Comparison of ENCODE assay signal across 12 cellular contexts in the genomic region with DNA sequence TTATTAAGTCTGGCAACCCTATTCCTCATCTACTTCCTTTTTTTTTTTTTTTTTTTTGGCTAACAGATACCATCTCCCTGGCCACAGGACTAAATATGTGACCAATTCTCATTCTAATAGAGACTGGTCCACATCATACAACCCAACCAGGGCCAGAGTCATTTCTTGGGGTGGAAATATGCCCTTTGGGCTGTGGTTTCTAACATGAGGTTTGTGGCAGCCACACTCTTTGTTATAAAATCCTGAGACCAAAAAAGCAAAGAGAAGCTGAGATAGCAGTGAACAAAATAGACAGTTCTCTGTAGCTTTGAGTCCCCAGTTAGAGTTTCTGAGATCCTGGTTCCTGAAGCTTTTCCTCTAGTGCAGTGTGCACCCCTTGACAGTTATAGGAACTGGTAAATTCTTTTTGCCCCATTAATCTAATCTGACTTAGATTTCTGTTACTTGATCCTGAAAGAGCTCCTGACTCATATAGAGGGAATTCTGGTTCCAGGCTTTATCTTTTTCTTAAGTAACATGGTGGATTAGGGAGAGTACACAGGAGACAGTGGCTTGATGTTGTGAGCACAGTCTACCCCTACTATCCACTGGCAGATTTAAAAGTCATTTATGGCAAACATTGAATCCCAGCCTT.
DNase-seq lines count a peak whose midpoint lies in the region; TF ChIP-seq lines count a peak whose summit lies in the region.
"Had no signal": no experiment of that assay in that cellular context is flagged by ENCODE, and none has a peak within 500 bp of the region (broad histone marks: within the 10 kb centered on the region; RNA-seq: fewer than 3 reads in every experiment).

No MANE protein-coding gene starts in this region.

- intact Hi-C loops in posterior cingulate gyrus (cut with DNase I): no loop called here
- intact Hi-C loops in OCI-LY7 (cut with micrococcal nuclease; ENCODE audit: unreplicated experiment): no loop called here

- POLR2A ChIA-PET in SK-N-SH (lab: Yijun Ruan, JAX) (no interaction called here), OCI-LY7 (lab: Charles Lee) (interaction anchor here (0.6 to 1.0 kb wide), 2 partner anchors 12 to 14 kb away, joined by 4 to 5 read pairs; no protein-coding TSS in a partner anchor)

- peaks cover 0 to 4% of the 10 kb centered on the region in 2 experiments; a peak in 2 of 4 replicates for H3K4me1 ChIP-seq in SK-N-SH (ENCODE audit: control insufficient read depth in 1 of 2, insufficient read depth in 2 of 2, low read depth in 1 of 2, low read length in 1 of 2)
- peaks cover 9% of the 10 kb centered on the region for H3K4me1 ChIP-seq in skeletal muscle satellite cell (ENCODE audit: control insufficient read depth, insufficient read depth, low read length)
- no peaks in the 10 kb centered on the region for H3K4me1 ChIP-seq in OCI-LY7 (ENCODE audit: insufficient read depth, low read length, poor library complexity, severe bottlenecking)

- H3K27me3 ChIP-seq in SK-N-SH (ENCODE audit: insufficient read depth) (no peaks in the 10 kb centered on the region), skeletal muscle satellite cell (ENCODE audit: control insufficient read depth, insufficient read depth, low read length) (no peaks in the 10 kb centered on the region)

- H4K20me1 ChIP-seq in SK-N-SH (ENCODE audit: insufficient read depth) (no peaks in the 10 kb centered on the region), OCI-LY7 (ENCODE audit: insufficient read depth, low read length) (no peaks in the 10 kb centered on the region)

- no peak overlapping the region for H3K9ac ChIP-seq in SK-N-SH
- no peak overlapping the region for H3K9ac ChIP-seq in skeletal muscle satellite cell (ENCODE audit: low read depth, low read length)

- no peak overlapping the region for H3K4me3 Mint-ChIP-seq in HFFc6
- H3K4me3 Mint-ChIP-seq: activated CD4-positive, alpha-beta memory T cell treated with anti-CD3 and anti-CD28 coated beads, Interleukin-2, amount 10 ng/mL, durations not matched to agents 7 days and 5 days; nephron had no signal

- no peaks in the 10 kb centered on the region for H3K9me3 ChIP-seq in SK-N-SH
- H3K9me3 ChIP-seq in skeletal muscle satellite cell (replicated peaks; ENCODE audit: low read length): no peaks in the 10 kb centered on the region
- peaks cover 5% of the 10 kb centered on the region; the same call in 1 of the 2 replicates for H3K9me3 ChIP-seq in OCI-LY7 (ENCODE audit: low read length)
- H3K9me3 ChIP-seq: thoracic aorta had no signal

- CTCF ChIA-PET in SK-N-SH (lab: Yijun Ruan, JAX) (interaction anchor here (1.1 to 1.4 kb wide), 2 partner anchors 12 to 57 kb away, joined by 3 read pairs; no protein-coding TSS in a partner anchor), OCI-LY7 (lab: Charles Lee; ENCODE audit: unreplicated experiment) (no interaction called here)

- no peak overlapping the region; a peak in 1 of 4 replicates for H3K27ac ChIP-seq in SK-N-SH (ENCODE audit: low read depth in 2 of 2, low read length in 1 of 2)
- no peak overlapping the region for H3K27ac ChIP-seq in OCI-LY7 (ENCODE audit: low read depth, low read length, poor library complexity, severe bottlenecking)
- H3K27ac ChIP-seq: thoracic aorta had no signal

- H3K27me3 Mint-ChIP-seq in HFFc6 (ENCODE audit: insufficient read depth): 0 out of 2 replicates have a peak, but pooled peaks cover 3% of the 10 kb centered on the region

- TF ChIP-seq EP300 in SK-N-SH (IDR thresholded peaks at IDR 0.05; ENCODE audit: borderline replicate concordance in 1 of 2, low read depth in 1 of 2, low read length in 1 of 2): no peak

- no peaks in the 10 kb centered on the region for H3K36me3 Mint-ChIP-seq in HFFc6 (ENCODE audit: low read depth)

- TF ChIP-seq CTCF in HFFc6 (IDR thresholded peaks at IDR 0.05) (no peak), SK-N-SH (IDR thresholded peaks at IDR 0.05) (no peak), OCI-LY7 (conservative IDR thresholded peaks at IDR 0.05; ENCODE audit: low read length) (no peak)

- peak; percentile 56 for DNase-seq in HFFc6
- DNase-seq in SK-N-SH: no peak
- peak; percentile 87 for DNase-seq in fibroblast of peridontal ligament (ENCODE audit: extremely low read depth)
- DNase-seq in posterior cingulate gyrus: no peak
- no peak for DNase-seq in activated CD4-positive, alpha-beta T cell treated with anti-CD3 and anti-CD28 coated beads, Interleukin-2, amount 50 U/mL, for 48 hours
- DNase-seq in OCI-LY7 (ENCODE audit: low spot score): no peak
- DNase-seq: activated CD4-positive, alpha-beta memory T cell treated with anti-CD3 and anti-CD28 coated beads, Interleukin-2, amount 10 ng/mL, durations not matched to agents 7 days and 5 days; Caco-2 had no signal

- no peak overlapping the region for H3K4me3 ChIP-seq in SK-N-SH (ENCODE audit: low read depth in 2 of 2, low read length in 1 of 2)
- no peak overlapping the region for H3K4me3 ChIP-seq in skeletal muscle satellite cell (ENCODE audit: low read length)
- H3K4me3 ChIP-seq in OCI-LY7 (ENCODE audit: low read depth, low read length, poor library complexity, severe bottlenecking): no peak overlapping the region
- H3K4me3 ChIP-seq: skin epidermis, thoracic aorta had no signal

- no peak overlapping the region for H3K4me2 ChIP-seq in SK-N-SH
- H3K4me2 ChIP-seq in skeletal muscle satellite cell (ENCODE audit: low read length): peak overlapping the region; percentile 11
- H3K4me2 ChIP-seq in OCI-LY7 (ENCODE audit: low read length): no peak overlapping the region

- peaks cover 7% of the 10 kb centered on the region; the same call in 1 of the 2 replicates for H3K9me3 Mint-ChIP-seq in HFFc6

- no peaks in the 10 kb centered on the region for H3K79me2 ChIP-seq in SK-N-SH (ENCODE audit: insufficient read depth)
- no peaks in the 10 kb centered on the region for H3K79me2 ChIP-seq in OCI-LY7 (ENCODE audit: insufficient read depth, low read depth, low read length)

- no peaks in the 10 kb centered on the region for H3K36me3 ChIP-seq in SK-N-SH (replicated peaks in 1 of 2; ENCODE audit: control insufficient read depth in 1 of 2, insufficient read depth in 2 of 2, low read length in 1 of 2)
- H3K36me3 ChIP-seq in skeletal muscle satellite cell (ENCODE audit: insufficient read depth, low read length): no peaks in the 10 kb centered on the region
- no peaks in the 10 kb centered on the region for H3K36me3 ChIP-seq in OCI-LY7 (ENCODE audit: insufficient read depth, low read length)
- H3K36me3 ChIP-seq: thoracic aorta had no signal

- no TSS peak for BruUV-seq in OCI-LY7 (replicated peaks; lab: Mats Ljungman, UMichigan)

- H2AFZ ChIP-seq in SK-N-SH (ENCODE audit: low read depth) (no peak overlapping the region), OCI-LY7 (ENCODE audit: low read length) (no peak overlapping the region)

- H3K9me2 ChIP-seq in SK-N-SH (no peaks in the 10 kb centered on the region), OCI-LY7 (ENCODE audit: insufficient read depth, low read length) (no peaks in the 10 kb centered on the region)

- no peaks in the 10 kb centered on the region for H3F3A ChIP-seq in SK-N-SH (replicated peaks; ENCODE audit: insufficient read depth)

- no peak for TF ChIP-seq RAD21 in SK-N-SH (IDR thresholded peaks at IDR 0.05; ENCODE audit: low read length)

- H3K27ac Mint-ChIP-seq in HFFc6: peak overlapping the region; percentile 6; the same call in 1 of the 2 replicates
- H3K27ac Mint-ChIP-seq: activated CD4-positive, alpha-beta memory T cell treated with anti-CD3 and anti-CD28 coated beads, Interleukin-2, amount 10 ng/mL, durations not matched to agents 7 days and 5 days had no signal

- peaks cover 24% of the 10 kb centered on the region for H3K4me1 Mint-ChIP-seq in HFFc6 (ENCODE audit: low read depth)
- H3K4me1 Mint-ChIP-seq: activated CD4-positive, alpha-beta memory T cell treated with anti-CD3 and anti-CD28 coated beads, Interleukin-2, amount 10 ng/mL, durations not matched to agents 7 days and 5 days had no signal

TF ChIP-seq in SK-N-SH, 30 proteins besides CTCF, POLR2A, EP300 and RAD21 (continues in another document):
- TF ChIP-seq TEAD4 (IDR thresholded peaks at IDR 0.05; ENCODE audit: borderline replicate concordance, insufficient read depth): no peak
- no peak for TF ChIP-seq RXRA (IDR thresholded peaks at IDR 0.05; ENCODE audit: borderline replicate concordance, low read depth)
- no peak for TF ChIP-seq GABPA (IDR thresholded peaks at IDR 0.05; ENCODE audit: low read depth)
- TF ChIP-seq RCOR1 (IDR thresholded peaks at IDR 0.05; ENCODE audit: low read length): no peak
- TF ChIP-seq, protein P1, sequence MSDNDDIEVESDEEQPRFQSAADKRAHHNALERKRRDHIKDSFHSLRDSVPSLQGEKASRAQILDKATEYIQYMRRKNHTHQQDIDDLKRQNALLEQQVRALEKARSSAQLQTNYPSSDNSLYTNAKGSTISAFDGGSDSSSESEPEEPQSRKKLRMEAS (IDR thresholded peaks at IDR 0.05; ENCODE audit: low read depth): no peak
- TF ChIP-seq EZH2phosphoT487 (IDR thresholded peaks at IDR 0.05; ENCODE audit: borderline replicate concordance, low read depth): no peak
- TF ChIP-seq, protein P2, sequence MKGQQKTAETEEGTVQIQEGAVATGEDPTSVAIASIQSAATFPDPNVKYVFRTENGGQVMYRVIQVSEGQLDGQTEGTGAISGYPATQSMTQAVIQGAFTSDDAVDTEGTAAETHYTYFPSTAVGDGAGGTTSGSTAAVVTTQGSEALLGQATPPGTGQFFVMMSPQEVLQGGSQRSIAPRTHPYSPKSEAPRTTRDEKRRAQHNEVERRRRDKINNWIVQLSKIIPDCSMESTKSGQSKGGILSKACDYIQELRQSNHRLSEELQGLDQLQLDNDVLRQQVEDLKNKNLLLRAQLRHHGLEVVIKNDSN (IDR thresholded peaks at IDR 0.05; ENCODE audit: borderline replicate concordance, low read depth): no peak
- no peak for TF ChIP-seq MEF2A (IDR thresholded peaks at IDR 0.05; ENCODE audit: borderline replicate concordance, low read depth)
- no peak for TF ChIP-seq TCF12 (IDR thresholded peaks at IDR 0.05)
- no peak for TF ChIP-seq RFX5 (IDR thresholded peaks at IDR 0.05; ENCODE audit: low read length)
- TF ChIP-seq, protein P3, sequence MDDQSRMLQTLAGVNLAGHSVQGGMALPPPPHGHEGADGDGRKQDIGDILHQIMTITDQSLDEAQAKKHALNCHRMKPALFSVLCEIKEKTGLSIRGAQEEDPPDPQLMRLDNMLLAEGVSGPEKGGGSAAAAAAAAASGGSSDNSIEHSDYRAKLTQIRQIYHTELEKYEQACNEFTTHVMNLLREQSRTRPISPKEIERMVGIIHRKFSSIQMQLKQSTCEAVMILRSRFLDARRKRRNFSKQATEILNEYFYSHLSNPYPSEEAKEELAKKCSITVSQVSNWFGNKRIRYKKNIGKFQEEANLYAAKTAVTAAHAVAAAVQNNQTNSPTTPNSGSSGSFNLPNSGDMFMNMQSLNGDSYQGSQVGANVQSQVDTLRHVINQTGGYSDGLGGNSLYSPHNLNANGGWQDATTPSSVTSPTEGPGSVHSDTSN (IDR thresholded peaks at IDR 0.05): peak; percentile 66

Comparison
In these comparisons a context has a peak if more than half of its experiments do, and no peak if none do; other contexts are left out.
1. DNase-seq: peak in HFFc6 (single experiment) and fibroblast of peridontal ligament (single experiment); none in SK-N-SH (single experiment), posterior cingulate gyrus (0 of 10), activated CD4-positive, alpha-beta T cell treated with anti-CD3 and anti-CD28 coated beads, Interleukin-2, amount 50 U/mL, for 48 hours (0 of 2) and OCI-LY7 (single experiment).